Comparison of ENCODE assay signal across 18 cellular contexts in genomic region chr6:134980846-134981245, GRCh38. TPM values are rescaled to one million over a fixed set of nuclear protein-coding genes. Genes with fewer than 3 reads are reported as not detected.
DNase-seq lines count a peak whose midpoint lies in the region; ATAC-seq and TF ChIP-seq lines count a peak whose summit lies in the region.
"Had no signal": no experiment of that assay in that cellular context is flagged by ENCODE, and none has a peak within 500 bp of the region (broad histone marks: within the 10 kb centered on the region; RNA-seq: fewer than 3 reads in every experiment).

No MANE protein-coding gene starts in this region.

- H3K9me3 ChIP-seq in body of pancreas (no peaks in the 10 kb centered on the region), gastrocnemius medialis (no peaks in the 10 kb centered on the region)

- H3K27ac ChIP-seq in body of pancreas (no peak overlapping the region), gastrocnemius medialis (no peak overlapping the region)
- H3K27ac ChIP-seq: GM23248, SK-N-MC had no signal

- intact Hi-C loops in activated naive CD4-positive, alpha-beta T cell treated with anti-CD3 and anti-CD28 coated beads for 36 hours (cut with micrococcal nuclease) = no loop called here
- intact Hi-C loops in body of pancreas (cut with DNase I) (no loop called here), gastrocnemius medialis (cut with DNase I; ENCODE audit: low total_unique reads) (no loop called here)

- no peaks in the 10 kb centered on the region for H3K4me1 ChIP-seq in body of pancreas
- H3K4me1 ChIP-seq in gastrocnemius medialis = no peaks in the 10 kb centered on the region

- H3K9me3 Mint-ChIP-seq in activated naive CD4-positive, alpha-beta T cell treated with anti-CD3 and anti-CD28 coated beads for 36 hours = no peaks in the 10 kb centered on the region
- H3K9me3 Mint-ChIP-seq in activated naive CD4-positive, alpha-beta T cell treated with anti-CD3 and anti-CD28 coated beads, Interleukin-2, amount 10 ng/mL, durations not matched to agents 7 days and 5 days = no peaks in the 10 kb centered on the region
- no peaks in the 10 kb centered on the region for H3K9me3 Mint-ChIP-seq in activated naive CD8-positive, alpha-beta T cell (ENCODE audit: low read depth)
- no peaks in the 10 kb centered on the region for H3K9me3 Mint-ChIP-seq in glutamatergic neuron (ENCODE audit: unreplicated experiment)
- H3K9me3 Mint-ChIP-seq: CD4-positive, alpha-beta T cell had no signal

- H3K27ac Mint-ChIP-seq in activated naive CD4-positive, alpha-beta T cell treated with anti-CD3 and anti-CD28 coated beads for 36 hours = peak overlapping the region; percentile 18
- no peak overlapping the region for H3K27ac Mint-ChIP-seq in activated naive CD4-positive, alpha-beta T cell treated with anti-CD3 and anti-CD28 coated beads, Interleukin-2, amount 10 ng/mL, durations not matched to agents 7 days and 5 days
- peak overlapping the region; percentile 85 for H3K27ac Mint-ChIP-seq in activated naive CD8-positive, alpha-beta T cell
- no peak overlapping the region for H3K27ac Mint-ChIP-seq in glutamatergic neuron (ENCODE audit: unreplicated experiment)
- H3K27ac Mint-ChIP-seq: CD4-positive, alpha-beta T cell had no signal

- H3K27me3 Mint-ChIP-seq in activated naive CD4-positive, alpha-beta T cell treated with anti-CD3 and anti-CD28 coated beads for 36 hours (ENCODE audit: low read depth) = no peaks in the 10 kb centered on the region
- no peaks in the 10 kb centered on the region for H3K27me3 Mint-ChIP-seq in activated naive CD4-positive, alpha-beta T cell treated with anti-CD3 and anti-CD28 coated beads, Interleukin-2, amount 10 ng/mL, durations not matched to agents 7 days and 5 days
- no peaks in the 10 kb centered on the region for H3K27me3 Mint-ChIP-seq in activated naive CD8-positive, alpha-beta T cell
- no peaks in the 10 kb centered on the region for H3K27me3 Mint-ChIP-seq in glutamatergic neuron (ENCODE audit: unreplicated experiment)
- H3K27me3 Mint-ChIP-seq: CD4-positive, alpha-beta T cell had no signal

- TF ChIP-seq POLR2A in body of pancreas (IDR thresholded peaks at IDR 0.05) = no peak
- TF ChIP-seq POLR2A in gastrocnemius medialis (IDR thresholded peaks at IDR 0.05) = no peak

- H3K36me3 ChIP-seq in body of pancreas (replicated peaks in 1 of 2; ENCODE audit: insufficient read depth in 1 of 2, low read depth in 2 of 2) = peaks cover 0 to 14% of the 10 kb centered on the region in 2 donors
- H3K36me3 ChIP-seq in gastrocnemius medialis = peaks cover 0 to 55% of the 10 kb centered on the region in 2 donors

- H3K36me3 Mint-ChIP-seq in activated naive CD4-positive, alpha-beta T cell treated with anti-CD3 and anti-CD28 coated beads for 36 hours (ENCODE audit: low read depth) = peaks cover 46% of the 10 kb centered on the region
- H3K36me3 Mint-ChIP-seq in activated naive CD4-positive, alpha-beta T cell treated with anti-CD3 and anti-CD28 coated beads, Interleukin-2, amount 10 ng/mL, durations not matched to agents 7 days and 5 days = peaks cover 52% of the 10 kb centered on the region
- peaks cover 47% of the 10 kb centered on the region for H3K36me3 Mint-ChIP-seq in activated naive CD8-positive, alpha-beta T cell
- no peaks in the 10 kb centered on the region for H3K36me3 Mint-ChIP-seq in glutamatergic neuron (ENCODE audit: unreplicated experiment)

- WGBS in body of pancreas, 2 donors = 51 to 67% methylated on average over 1 of the region's 1 CpG

- ATAC-seq in stimulated activated naive CD8-positive, alpha-beta T cell treated with anti-CD3 and anti-CD28 coated beads, Interleukin-15, Interleukin-2, amounts not matched to agents 100 U/mL and 50 U/mL, for 24 hours = peak; percentile 81
- no peak for ATAC-seq in body of pancreas
- ATAC-seq in gastrocnemius medialis = no peak

- in situ Hi-C loops in gastrocnemius medialis (cut with MboI; ENCODE audit: low sequenced_read_pairs in 4 of 4) = no loop called here

- H3K4me3 Mint-ChIP-seq in activated naive CD4-positive, alpha-beta T cell treated with anti-CD3 and anti-CD28 coated beads for 36 hours = no peak overlapping the region
- H3K4me3 Mint-ChIP-seq in activated naive CD4-positive, alpha-beta T cell treated with anti-CD3 and anti-CD28 coated beads, Interleukin-2, amount 10 ng/mL, durations not matched to agents 7 days and 5 days = no peak overlapping the region
- peak overlapping the region; percentile 49 for H3K4me3 Mint-ChIP-seq in activated naive CD8-positive, alpha-beta T cell
- H3K4me3 Mint-ChIP-seq in glutamatergic neuron (ENCODE audit: unreplicated experiment) = no peak overlapping the region
- H3K4me3 Mint-ChIP-seq: CD4-positive, alpha-beta T cell had no signal

- CTCF ChIA-PET in activated naive CD4-positive, alpha-beta T cell treated with anti-CD3 and anti-CD28 coated beads for 36 hours (lab: Charles Lee) = interaction anchor here (0.6 to 1.6 kb wide), 3 partner anchors 18 to 203 kb away, joined by 4 to 5 read pairs (median 5); no protein-coding TSS in a partner anchor
- CTCF ChIA-PET in activated naive CD4-positive, alpha-beta T cell treated with anti-CD3 and anti-CD28 coated beads, Interleukin-2, amount 10 ng/mL, durations not matched to agents 7 days and 5 days (lab: Charles Lee) = interaction anchor here (1.1 kb wide), 1 partner anchor 15 kb away, joined by 3 read pairs; no protein-coding TSS in a partner anchor

- DNase-seq in activated naive CD4-positive, alpha-beta T cell treated with anti-CD3 and anti-CD28 coated beads for 36 hours = no peak
- no peak for DNase-seq in activated naive CD4-positive, alpha-beta T cell treated with anti-CD3 and anti-CD28 coated beads, Interleukin-2, amount 10 ng/mL, durations not matched to agents 7 days and 5 days
- DNase-seq in OCI-M1 (lab: John Stamatoyannopoulos, UW) (peak; percentile 94), glutamatergic neuron (no peak), body of pancreas (no peak), gastrocnemius medialis (no peak)
- no peak for DNase-seq in stimulated activated naive CD8-positive, alpha-beta T cell treated with anti-CD3 and anti-CD28 coated beads, Interleukin-15, Interleukin-2, amounts not matched to agents 100 U/mL and 50 U/mL, for 24 hours
- DNase-seq: activated CD4-positive, alpha-beta T cell treated with anti-CD3 and anti-CD28 coated beads for 48 hours; CD4-positive, alpha-beta T cell; DMS53; GM23248; NCI-H1092 treated with DMSO at 0.1 percent for 48 hours; NCI-H2029 treated with DMSO at 0.1 percent for 48 hours; NCI-H446; stimulated activated CD4-positive, alpha-beta T cell treated with anti-CD3 and anti-CD28 coated beads, Interleukin-12 subunit alpha, Interleukin-12 subunit beta, amount 100 ng/mL, for 4 hours; T-helper 9 cell had no signal

- TF ChIP-seq CTCF in glutamatergic neuron (IDR thresholded peaks at IDR 0.05; ENCODE audit: partially characterized antibody, unreplicated experiment) = no peak
- no peak for TF ChIP-seq CTCF in body of pancreas (IDR thresholded peaks at IDR 0.05)
- TF ChIP-seq CTCF in gastrocnemius medialis (IDR thresholded peaks at IDR 0.05 in 4 of 5, conservative IDR thresholded peaks at IDR 0.05 in 1 of 5) = no peak

- H3K4me1 Mint-ChIP-seq in activated naive CD4-positive, alpha-beta T cell treated with anti-CD3 and anti-CD28 coated beads for 36 hours (ENCODE audit: low read depth) = peaks cover 40% of the 10 kb centered on the region
- H3K4me1 Mint-ChIP-seq in activated naive CD4-positive, alpha-beta T cell treated with anti-CD3 and anti-CD28 coated beads, Interleukin-2, amount 10 ng/mL, durations not matched to agents 7 days and 5 days = peaks cover 39% of the 10 kb centered on the region
- H3K4me1 Mint-ChIP-seq in activated naive CD8-positive, alpha-beta T cell (ENCODE audit: low read depth) = peaks cover 49% of the 10 kb centered on the region
- no peaks in the 10 kb centered on the region for H3K4me1 Mint-ChIP-seq in glutamatergic neuron (ENCODE audit: low read depth, unreplicated experiment)

- H3K27me3 ChIP-seq in body of pancreas = no peaks in the 10 kb centered on the region
- H3K27me3 ChIP-seq in gastrocnemius medialis = no peaks in the 10 kb centered on the region

- H3K4me3 ChIP-seq in body of pancreas (no peak overlapping the region), gastrocnemius medialis (no peak overlapping the region)
- H3K4me3 ChIP-seq: GM23248, SK-N-MC had no signal

RNA-seq across cellular contexts. Expression of gene ALDH8A1, which starts 30.9 kb away (rescaled TPM):
- total RNA-seq in activated naive CD4-positive, alpha-beta T cell treated with anti-CD3 and anti-CD28 coated beads for 36 hours = under 1 TPM in 1 of 2 experiments, not detected in 1; 0.24 TPM
- total RNA-seq in glutamatergic neuron (ENCODE audit: unreplicated experiment) (1.8 TPM), body of pancreas (under 1 TPM; 0.26 to 0.66 TPM), gastrocnemius medialis (1 to 10 TPM in 1 of 4 donors, under 1 TPM in 2, not detected in 1; 0.55 to 2.1 (median 0.58) TPM)
- total RNA-seq: GM23248 had no signal

Comparison
In these comparisons a context has a peak if more than half of its experiments do, and no peak if none do; other contexts are left out.
1. H3K27ac Mint-ChIP-seq: peak in activated naive CD4-positive, alpha-beta T cell treated with anti-CD3 and anti-CD28 coated beads for 36 hours (single experiment) and activated naive CD8-positive, alpha-beta T cell (single experiment); none in activated naive CD4-positive, alpha-beta T cell treated with anti-CD3 and anti-CD28 coated beads, Interleukin-2, amount 10 ng/mL, durations not matched to agents 7 days and 5 days (single experiment) and glutamatergic neuron (single experiment).